In the genomic region with DNA sequence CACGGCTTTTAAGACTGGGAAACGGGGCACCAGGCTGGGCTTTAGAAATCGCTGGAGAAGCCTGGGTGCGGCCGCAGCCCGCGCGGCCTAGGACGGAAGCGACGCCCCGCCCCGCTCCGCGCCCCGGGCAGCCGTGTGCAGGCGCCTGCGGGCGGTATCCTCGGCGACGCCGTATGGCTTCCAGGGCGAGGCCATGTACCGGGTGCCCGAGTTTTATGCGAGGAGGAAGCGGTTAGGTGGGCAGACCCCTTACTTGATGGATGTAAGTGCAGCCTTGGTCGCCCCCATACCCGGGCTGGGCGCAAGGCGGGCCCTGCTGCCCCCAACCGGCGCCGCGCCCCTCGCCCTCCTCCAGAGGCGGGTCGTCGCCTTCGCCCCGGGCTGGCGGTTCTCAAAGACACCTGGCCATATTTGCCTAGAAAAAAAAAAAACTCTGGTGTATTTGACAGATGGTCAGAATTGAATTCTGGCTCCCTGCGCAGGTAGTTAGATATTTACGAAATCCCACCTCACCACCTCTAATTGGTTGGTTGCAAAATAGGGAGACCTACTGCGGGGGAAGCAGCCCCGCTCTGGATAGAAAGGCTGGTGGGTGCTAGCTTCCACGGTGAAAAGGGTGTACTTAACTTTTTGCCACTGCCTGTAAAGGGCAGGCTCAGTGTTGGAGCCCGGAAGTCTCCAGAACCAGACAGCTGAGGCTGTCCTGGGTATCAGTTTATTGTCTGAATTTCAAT, we compare ENCODE assay signal across 8 cellular contexts. TPM values are rescaled to one million over a fixed set of nuclear protein-coding genes. Genes with fewer than 3 reads are reported as not detected.
A peak's percentile ranks its signal among the peaks of the same experiment; 100 is the strongest.
DNase-seq lines count a peak whose midpoint lies in the region; ATAC-seq and TF ChIP-seq lines count a peak whose summit lies in the region.

PPP1R36 (plus strand) TSS at position 157 of the 734 bp plus-strand sequence; CDS start at position 194, 37 bp downstream.

- H3K36me3 Mint-ChIP-seq in T-helper 2 cell treated with Interferon-gamma antibody and Interleukin-4, amounts not matched to agents 5 μg/mL and 100 μg/mL, for 36 hours (ENCODE audit: low read depth), result no peaks in the 10 kb centered on the region

- H3K27ac ChIP-seq in HUES48 (ENCODE audit: low read depth, low read length) (no peak within 1 kb of the TSS), dorsolateral prefrontal cortex (peak within 1 kb of the TSS in 35 of 59 donors; percentile 6 to 77 (median 49)), stomach smooth muscle (ENCODE audit: low read length) (no peak within 1 kb of the TSS)

- ATAC-seq in GM21390 (IDR thresholded peaks at IDR 0.05; ENCODE audit: unreplicated experiment), result no peak

- peak in 1 of 56 donors; percentile 13 for TF ChIP-seq CTCF in dorsolateral prefrontal cortex (IDR thresholded peaks at IDR 0.05 in 54 of 56, conservative IDR thresholded peaks at IDR 0.05 in 2 of 56; ENCODE audit: low read depth in 1 of 56, partially characterized antibody in 56 of 56)

- peak within 1 kb of the TSS; percentile 60 for H3K4me3 ChIP-seq in HUES48 (ENCODE audit: low read depth, low read length)
- H3K4me3 ChIP-seq in dorsolateral prefrontal cortex, result peak within 1 kb of the TSS in 58 of 59 donors; percentile 19 to 65 (median 48)
- peak within 1 kb of the TSS; percentile 46 to 66 for H3K4me3 ChIP-seq in stomach smooth muscle (ENCODE audit: low read length in 2 of 2)

- H3K36me3 ChIP-seq in HUES48 (ENCODE audit: control insufficient read depth, insufficient read depth, low read length) (no peaks in the 10 kb centered on the region), stomach smooth muscle (ENCODE audit: control insufficient read depth in 2 of 2, insufficient read depth in 2 of 2, low read length in 2 of 2) (no peaks in the 10 kb centered on the region)

- H3K4me1 ChIP-seq in HUES48 (ENCODE audit: control insufficient read depth, insufficient read depth, low read length), result peaks cover 22% of the 10 kb centered on the region
- peaks cover 7% of the 10 kb centered on the region for H3K4me1 ChIP-seq in stomach smooth muscle (ENCODE audit: control insufficient read depth, insufficient read depth, low read length)

- intact Hi-C loops in dorsolateral prefrontal cortex (cut with DNase I), result loop anchor here (10.0 kb wide), 1 partner anchor 215 kb away; no protein-coding TSS in a partner anchor

- peak; percentile 94 for DNase-seq in COLO668 (lab: John Stamatoyannopoulos, UW; ENCODE audit: unreplicated experiment)
- DNase-seq in T-helper 2 cell treated with Interferon-gamma antibody and Interleukin-4, amounts not matched to agents 5 μg/mL and 100 μg/mL, for 36 hours (ENCODE audit: low spot score), result peak; percentile 39
- peak in 1 of 10 donors; percentile 18 for DNase-seq in dorsolateral prefrontal cortex
- peak; percentile 35 for DNase-seq in midbrain (lab: John Stamatoyannopoulos, UW)
- no peak for DNase-seq in hippocampal formation (lab: John Stamatoyannopoulos, UW)

- peaks cover 14% of the 10 kb centered on the region for H3K4me1 Mint-ChIP-seq in T-helper 2 cell treated with Interferon-gamma antibody and Interleukin-4, amounts not matched to agents 5 μg/mL and 100 μg/mL, for 36 hours (ENCODE audit: low read depth)

- H3K27me3 ChIP-seq in HUES48 (ENCODE audit: control insufficient read depth, insufficient read depth, low read length), result peaks cover 27% of the 10 kb centered on the region
- peaks cover 0 to 22% (median 0%) of the 10 kb centered on the region in 45 donors for H3K27me3 ChIP-seq in dorsolateral prefrontal cortex
- H3K27me3 ChIP-seq in stomach smooth muscle (ENCODE audit: control insufficient read depth in 1 of 2, insufficient read depth in 2 of 2, low read length in 2 of 2), result peaks cover 0 to 3% of the 10 kb centered on the region in 2 donors

- peak within 1 kb of the TSS; percentile 77 for H3K4me3 Mint-ChIP-seq in T-helper 2 cell treated with Interferon-gamma antibody and Interleukin-4, amounts not matched to agents 5 μg/mL and 100 μg/mL, for 36 hours

- H3K9ac ChIP-seq in HUES48 (ENCODE audit: low read depth, low read length), result peak within 1 kb of the TSS; percentile 0; the same call in 1 of the 2 replicates
- H3K9ac ChIP-seq in stomach smooth muscle (ENCODE audit: low read length in 2 of 2), result peak within 1 kb of the TSS in 1 of 2 donors; percentile 29

- H3K27me3 Mint-ChIP-seq in T-helper 2 cell treated with Interferon-gamma antibody and Interleukin-4, amounts not matched to agents 5 μg/mL and 100 μg/mL, for 36 hours (ENCODE audit: low read depth), result peaks cover 46% of the 10 kb centered on the region

- H3K9me3 ChIP-seq in HUES48 (ENCODE audit: control insufficient read depth, insufficient read depth, low read length) (no peaks in the 10 kb centered on the region), stomach smooth muscle (ENCODE audit: control insufficient read depth in 2 of 2, low read length in 2 of 2) (no peaks in the 10 kb centered on the region)

- no peaks in the 10 kb centered on the region for H3K9me3 Mint-ChIP-seq in T-helper 2 cell treated with Interferon-gamma antibody and Interleukin-4, amounts not matched to agents 5 μg/mL and 100 μg/mL, for 36 hours

- no peak within 1 kb of the TSS for H3K27ac Mint-ChIP-seq in T-helper 2 cell treated with Interferon-gamma antibody and Interleukin-4, amounts not matched to agents 5 μg/mL and 100 μg/mL, for 36 hours

RNA-seq across cellular contexts. Expression of gene PPP1R36, which starts in this region (rescaled TPM):
- total RNA-seq in dorsolateral prefrontal cortex, result 1 to 10 TPM in 102 of 120 experiments, under 1 TPM in 16, not detected in 2; 0.41 to 5.3 (median 1.7) TPM

Comparison
In these comparisons a context has a peak if more than half of its experiments do, and no peak if none do; other contexts are left out.
1. DNase-seq: peak in COLO668 (single experiment), T-helper 2 cell treated with Interferon-gamma antibody and Interleukin-4, amounts not matched to agents 5 μg/mL and 100 μg/mL, for 36 hours (single experiment) and midbrain (single experiment); none in hippocampal formation (0 of 2).
2. H3K27ac ChIP-seq: peak in dorsolateral prefrontal cortex (35 of 59); none in HUES48 (single experiment) and stomach smooth muscle (single experiment).
3. Peak in every context shown above with its lines, with median percentiles within 50 percentile points of each other: H3K4me3 ChIP-seq.